Comparison of ENCODE assay signal across 8 cellular contexts in genomic region chr19:18339703-18340102, GRCh38. TPM values are rescaled to one million over a fixed set of nuclear protein-coding genes. Genes with fewer than 3 reads are reported as not detected.
DNase-seq lines count a peak whose midpoint lies in the region; ATAC-seq and TF ChIP-seq lines count a peak whose summit lies in the region.

No MANE protein-coding gene starts in this region.

- H3K9me2 ChIP-seq in GM23248 (ENCODE audit: insufficient read depth) (no peaks in the 10 kb centered on the region), SU-DHL-6 (replicated peaks; ENCODE audit: insufficient read depth, low read length) (no peaks in the 10 kb centered on the region)

- peak; percentile 24 to 34 for DNase-seq in AML-193 (lab: John Stamatoyannopoulos, UW)
- peak; percentile 46 for DNase-seq in GM23248
- peak in 1 of 2 donors; percentile 54 for DNase-seq in foreskin fibroblast
- no peak for DNase-seq in stimulated activated effector memory CD8-positive, alpha-beta T cell treated with anti-CD3 and anti-CD28 coated beads, Interleukin-12 subunit alpha, Interleukin-12 subunit beta, amount 100 ng/mL, for 72 hours (ENCODE audit: low spot score in 2 of 2)
- no peak for DNase-seq in NCI-H345 treated with DMSO at 0.1 percent for 48 hours (lab: John Stamatoyannopoulos, UW; ENCODE audit: unreplicated experiment)
- no peak for DNase-seq in NCI-H146 treated with DMSO at 0.1 percent for 48 hours (lab: John Stamatoyannopoulos, UW; ENCODE audit: unreplicated experiment)

- H2AFZ ChIP-seq in GM23248, result peak overlapping the region; percentile 83
- H2AFZ ChIP-seq in SU-DHL-6 (ENCODE audit: low read depth, low read length, severe bottlenecking), result peak overlapping the region; percentile 89

- peaks cover 16% of the 10 kb centered on the region for H3K4me1 Mint-ChIP-seq in stimulated activated effector memory CD8-positive, alpha-beta T cell treated with anti-CD3 and anti-CD28 coated beads, Interleukin-12 subunit alpha, Interleukin-12 subunit beta, amount 100 ng/mL, for 72 hours

- H3K9ac ChIP-seq in GM23248 (no peak overlapping the region), SU-DHL-6 (ENCODE audit: low read length) (peak overlapping the region; percentile 79)

- peaks cover 30% of the 10 kb centered on the region for H3K36me3 Mint-ChIP-seq in stimulated activated effector memory CD8-positive, alpha-beta T cell treated with anti-CD3 and anti-CD28 coated beads, Interleukin-12 subunit alpha, Interleukin-12 subunit beta, amount 100 ng/mL, for 72 hours

- H3K27ac ChIP-seq in GM23248, result no peak overlapping the region
- no peak overlapping the region for H3K27ac ChIP-seq in SU-DHL-6 (ENCODE audit: low read depth, low read length)

- H3K9me3 ChIP-seq in GM23248 (ENCODE audit: low read depth) (no peaks in the 10 kb centered on the region), SU-DHL-6 (ENCODE audit: insufficient read depth, low read length) (no peaks in the 10 kb centered on the region)

- peak overlapping the region; percentile 83 for H3K4me2 ChIP-seq in GM23248 (ENCODE audit: unreplicated experiment)
- H3K4me2 ChIP-seq in SU-DHL-6 (ENCODE audit: low read depth, low read length, poor library complexity, severe bottlenecking), result peak overlapping the region; percentile 74

- H3K36me3 ChIP-seq in GM23248 (ENCODE audit: low read depth) (no peaks in the 10 kb centered on the region), SU-DHL-6 (ENCODE audit: low read length) (no peaks in the 10 kb centered on the region)

- WGBS in GM23248 (ENCODE audit: low coverage in 1 of 2, low lambda C conversion rate in 2 of 2, missing lambda C conversion rate in 2 of 2), 2 experiments, result 37 to 60% methylated on average over 6 of the region's 6 CpGs

- H3F3A ChIP-seq in GM23248 (ENCODE audit: insufficient read depth) (0 out of 2 replicates have a peak, but pooled peaks cover 3% of the 10 kb centered on the region), SU-DHL-6 (ENCODE audit: insufficient read depth) (peaks cover 16% of the 10 kb centered on the region)

- peak overlapping the region; percentile 96; the same call in 1 of the 2 replicates for H3K4me3 ChIP-seq in GM23248
- peak overlapping the region; percentile 89 for H3K4me3 ChIP-seq in SU-DHL-6 (ENCODE audit: insufficient read depth, low read length, poor library complexity, severe bottlenecking)
- peak overlapping the region; percentile 82 to 90 for H3K4me3 ChIP-seq in foreskin fibroblast (ENCODE audit: low read depth in 1 of 2, low read length in 2 of 2)

- in situ Hi-C loops in GM23248 (cut with MboI), result no loop called here

- peak overlapping the region; percentile 75 for H3K4me3 Mint-ChIP-seq in stimulated activated effector memory CD8-positive, alpha-beta T cell treated with anti-CD3 and anti-CD28 coated beads, Interleukin-12 subunit alpha, Interleukin-12 subunit beta, amount 100 ng/mL, for 72 hours

- H4K20me1 ChIP-seq in GM23248 (ENCODE audit: insufficient read depth) (no peaks in the 10 kb centered on the region), SU-DHL-6 (ENCODE audit: low read depth, low read length) (no peaks in the 10 kb centered on the region)

- H3K79me2 ChIP-seq in GM23248 (ENCODE audit: insufficient read depth) (no peaks in the 10 kb centered on the region), SU-DHL-6 (ENCODE audit: insufficient read depth, low read length) (peaks cover 5% of the 10 kb centered on the region; the same call in 1 of the 2 replicates)

- no peak for ATAC-seq in stimulated activated effector memory CD8-positive, alpha-beta T cell treated with anti-CD3 and anti-CD28 coated beads, Interleukin-12 subunit alpha, Interleukin-12 subunit beta, amount 100 ng/mL, for 72 hours
- ATAC-seq in HG03108 (IDR thresholded peaks at IDR 0.05; ENCODE audit: unreplicated experiment), result no peak

- peak overlapping the region; percentile 86 for H3K27ac Mint-ChIP-seq in stimulated activated effector memory CD8-positive, alpha-beta T cell treated with anti-CD3 and anti-CD28 coated beads, Interleukin-12 subunit alpha, Interleukin-12 subunit beta, amount 100 ng/mL, for 72 hours

- H3K27me3 ChIP-seq in GM23248 (replicated peaks; ENCODE audit: insufficient read depth) (no peaks in the 10 kb centered on the region), SU-DHL-6 (ENCODE audit: low read length) (no peaks in the 10 kb centered on the region)

- no peak for TF ChIP-seq CTCF in SU-DHL-6 (IDR thresholded peaks at IDR 0.05; ENCODE audit: insufficient read depth, low read length, poor library complexity, severe bottlenecking)
- peak; percentile 38 for TF ChIP-seq CTCF in foreskin fibroblast (IDR thresholded peaks at IDR 0.05; ENCODE audit: low read depth, low read length)

- H3K4me1 ChIP-seq in GM23248 (ENCODE audit: insufficient read depth), result no peaks in the 10 kb centered on the region

- H3K9me3 Mint-ChIP-seq in stimulated activated effector memory CD8-positive, alpha-beta T cell treated with anti-CD3 and anti-CD28 coated beads, Interleukin-12 subunit alpha, Interleukin-12 subunit beta, amount 100 ng/mL, for 72 hours, result no peaks in the 10 kb centered on the region

RNA-seq across cellular contexts. Expression of gene PGPEP1, which starts 0.7 kb away (rescaled TPM):
- total RNA-seq in GM23248 (2014; rRNA removed; shearing (Covaris generic)), result 12.0 and 20.5 TPM in 2 replicates
- polyA plus RNA-seq in GM23248 (2016; fragmentation: Nextera tagmentation; extraction: Ambion mirVana), result 9.4 and 14.5 TPM in 2 replicates

RNA-seq across cellular contexts. Expression of gene LSM4, which starts 16.8 kb away (rescaled TPM):
- total RNA-seq in GM23248 (2014; rRNA removed; shearing (Covaris generic)), result 167 and 203 TPM in 2 replicates
- polyA plus RNA-seq in GM23248 (2016; fragmentation: Nextera tagmentation; extraction: Ambion mirVana), result 200 and 208 TPM in 2 replicates

RNA-seq across cellular contexts. Expression of gene GDF15, which starts 46.3 kb away (rescaled TPM):
- total RNA-seq in GM23248 (2014; rRNA removed; shearing (Covaris generic)), result 27.7 and 33.3 TPM in 2 replicates
- polyA plus RNA-seq in GM23248 (2016; fragmentation: Nextera tagmentation; extraction: Ambion mirVana), result 32.7 and 36.0 TPM in 2 replicates

RNA-seq across cellular contexts. Expression of gene LRRC25, which starts 57.7 kb away (rescaled TPM):
- total RNA-seq in GM23248 (2014; rRNA removed; shearing (Covaris generic)), result not detected in 2 replicates
- polyA plus RNA-seq in GM23248 (2016; fragmentation: Nextera tagmentation; extraction: Ambion mirVana), result not detected in 2 replicates

RNA-seq across cellular contexts. Expression of gene JUND, which starts 58.3 kb away (rescaled TPM):
- 123 and 172 TPM in 2 replicates for total RNA-seq in GM23248 (2014; rRNA removed; shearing (Covaris generic))
- 15.3 and 17.9 TPM in 2 replicates for polyA plus RNA-seq in GM23248 (2016; fragmentation: Nextera tagmentation; extraction: Ambion mirVana)

Comparison
In these comparisons a context has a peak if more than half of its experiments do, and no peak if none do; other contexts are left out.
1. DNase-seq: peak in AML-193 (2 of 2) and GM23248 (single experiment); none in stimulated activated effector memory CD8-positive, alpha-beta T cell treated with anti-CD3 and anti-CD28 coated beads, Interleukin-12 subunit alpha, Interleukin-12 subunit beta, amount 100 ng/mL, for 72 hours (0 of 2), NCI-H345 treated with DMSO at 0.1 percent for 48 hours (single experiment) and NCI-H146 treated with DMSO at 0.1 percent for 48 hours (single experiment).
2. Peak in every context shown above with its lines, with median percentiles within 50 percentile points of each other: H3K4me3 ChIP-seq.